ENCODE assay signal across 10 cellular contexts in genomic region chr6:16849280-16850210, GRCh38.
DNase-seq lines count a peak whose midpoint lies in the region; ATAC-seq and TF ChIP-seq lines count a peak whose summit lies in the region.
"Had no signal": no experiment of that assay in that cellular context is flagged by ENCODE, and none has a peak within 500 bp of the region (broad histone marks: within the 10 kb centered on the region; RNA-seq: fewer than 3 reads in every experiment).

No MANE protein-coding gene starts in this region.

- H3K79me1 ChIP-seq in IMR-90 (ENCODE audit: low read depth in 1 of 2, low read length in 2 of 2) (no peaks in the 10 kb centered on the region), mesendoderm (ENCODE audit: low read length) (no peaks in the 10 kb centered on the region)

- H2BK120ac ChIP-seq in IMR-90 (ENCODE audit: low read depth, low read length), result peak overlapping the region; percentile 59
- H2BK120ac ChIP-seq in mesendoderm (ENCODE audit: low read depth, low read length), result no peak overlapping the region

- H4K5ac ChIP-seq in IMR-90 (ENCODE audit: low read depth, low read length), result peak overlapping the region; percentile 16
- no peak overlapping the region for H4K5ac ChIP-seq in mesendoderm (ENCODE audit: low read length)

- in situ Hi-C loops in IMR-90 (cut with MboI; ENCODE audit: low sequenced_read_pairs), result no loop called here

- H3K14ac ChIP-seq in IMR-90 (replicated peaks; ENCODE audit: low read depth, low read length), result peak overlapping the region; percentile 42

- 0 out of 2 replicates have a peak overlapping the region, but pooled peaks have one; percentile 33 for H3K56ac ChIP-seq in IMR-90 (ENCODE audit: extremely low read depth, insufficient read depth, low read length)
- H3K56ac ChIP-seq in mesendoderm (ENCODE audit: low read length), result peak overlapping the region; percentile 20

- DNase-seq in Ammon's horn (ENCODE audit: low spot score), result peak; percentile 18
- peak; percentile 79 for DNase-seq in IMR-90
- DNase-seq in adipocyte (ENCODE audit: low read depth), result peak; percentile 89
- peak; percentile 52 for DNase-seq in mesendoderm
- DNase-seq in superior temporal gyrus (ENCODE audit: extremely low spot score), result no peak
- no peak for DNase-seq in Peyer's patch
- DNase-seq: activated CD4-positive, alpha-beta T cell treated with anti-CD3 and anti-CD28 coated beads, Interleukin-2, amount 50 U/mL, for 1 hour; heart right ventricle had no signal

- intact Hi-C loops in IMR-90 (cut with micrococcal nuclease), result loop anchor here (10.0 kb wide), 1 partner anchor 115 kb away; no protein-coding TSS in a partner anchor

- peak overlapping the region; percentile 56; the same call in 1 of the 2 replicates for H3K4me2 ChIP-seq in IMR-90 (ENCODE audit: low read depth, low read length)
- no peak overlapping the region for H3K4me2 ChIP-seq in mesendoderm (ENCODE audit: low read length)

- H3K9me3 ChIP-seq in IMR-90 (ENCODE audit: control insufficient read depth, insufficient read depth, low read length), result no peaks in the 10 kb centered on the region
- H3K9me3 ChIP-seq in adipocyte (ENCODE audit: control insufficient read depth, low read length), result no peaks in the 10 kb centered on the region
- H3K9me3 ChIP-seq in Peyer's patch, result no peaks in the 10 kb centered on the region
- H3K9me3 ChIP-seq: heart right ventricle had no signal

- H3K4me1 ChIP-seq in IMR-90 (ENCODE audit: control insufficient read depth, insufficient read depth, low read length) (peaks cover 4% of the 10 kb centered on the region), adipocyte (ENCODE audit: control insufficient read depth, insufficient read depth, low read length) (peaks cover 6% of the 10 kb centered on the region), mesendoderm (ENCODE audit: control insufficient read depth, low read depth, low read length) (no peaks in the 10 kb centered on the region), Peyer's patch (no peaks in the 10 kb centered on the region)

- no TSS peak for BruUV-seq in IMR-90 (replicated peaks; lab: Mats Ljungman, UMichigan)

- H3K4me3 ChIP-seq in IMR-90 (ENCODE audit: insufficient read depth, low read depth, low read length), result no peak overlapping the region
- no peak overlapping the region for H3K4me3 ChIP-seq in adipocyte (ENCODE audit: low read length)
- no peak overlapping the region for H3K4me3 ChIP-seq in mesendoderm (ENCODE audit: low read length)
- no peak overlapping the region for H3K4me3 ChIP-seq in Peyer's patch
- H3K4me3 ChIP-seq: heart right ventricle had no signal

- POLR2A ChIA-PET in IMR-90 (lab: Charles Lee; ENCODE audit: unreplicated experiment), result interaction anchor here (0.6 kb wide), 1 partner anchor 14 kb away, joined by 11 read pairs; no protein-coding TSS in a partner anchor

- H3K4ac ChIP-seq in IMR-90 (ENCODE audit: low read depth, low read length) (peak overlapping the region; percentile 46), mesendoderm (ENCODE audit: low read depth, low read length) (no peak overlapping the region)

- H2AFZ ChIP-seq in IMR-90 (replicated peaks; ENCODE audit: low read length, poor library complexity), result peak overlapping the region; percentile 41

- peak; percentile 94 for ATAC-seq in IMR-90 (ENCODE audit: low read depth)
- no peak for ATAC-seq in GM21447 (IDR thresholded peaks at IDR 0.05; ENCODE audit: unreplicated experiment)
- ATAC-seq in GM21515 (IDR thresholded peaks at IDR 0.05; ENCODE audit: unreplicated experiment), result no peak

- peaks cover 6% of the 10 kb centered on the region; the same call in 1 of the 2 replicates for H3K9me1 ChIP-seq in IMR-90 (ENCODE audit: insufficient read depth, low read length)

- dilution Hi-C loops in IMR-90 (cut with HindIII; ENCODE audit: low sequenced_read_pairs, unreplicated experiment), result no loop called here

- H4K8ac ChIP-seq in IMR-90 (ENCODE audit: low read depth in 2 of 2, low read length in 2 of 2), result peak overlapping the region; percentile 21 to 53; a peak in 3 of 4 replicates
- no peak overlapping the region for H4K8ac ChIP-seq in mesendoderm (ENCODE audit: low read depth, low read length)

- no peak for TF ChIP-seq CTCF in IMR-90 (conservative IDR thresholded peaks at IDR 0.05; ENCODE audit: low read depth, low read length)
- no peak for TF ChIP-seq CTCF in Peyer's patch (IDR thresholded peaks at IDR 0.05)

- H2BK5ac ChIP-seq in IMR-90 (ENCODE audit: low read depth, low read length, poor library complexity, severe bottlenecking), result peak overlapping the region; percentile 44
- H2BK5ac ChIP-seq in mesendoderm (ENCODE audit: low read length), result no peak overlapping the region

- H2BK20ac ChIP-seq in IMR-90 (ENCODE audit: low read depth, low read length), result peak overlapping the region; percentile 65; the same call in 1 of the 2 replicates

- no peaks in the 10 kb centered on the region for H4K20me1 ChIP-seq in IMR-90 (ENCODE audit: insufficient read depth, low read length)

- peak overlapping the region; percentile 14; the same call in 1 of the 2 replicates for H3K23ac ChIP-seq in IMR-90 (ENCODE audit: low read depth, low read length)
- H3K23ac ChIP-seq in mesendoderm (ENCODE audit: low read length), result no peak overlapping the region

- no peak for TF ChIP-seq RAD21 in IMR-90 (IDR thresholded peaks at IDR 0.05; ENCODE audit: low read length)

- H3K18ac ChIP-seq in IMR-90 (ENCODE audit: low read depth, low read length) (peak overlapping the region; percentile 29), mesendoderm (ENCODE audit: low read length) (no peak overlapping the region)

- no peak overlapping the region for H2AK9ac ChIP-seq in IMR-90 (replicated peaks; ENCODE audit: low read depth, low read length, poor library complexity)

- CTCF ChIA-PET in IMR-90 (lab: Yijun Ruan, JAX), result no interaction called here

- H2AK5ac ChIP-seq in IMR-90 (ENCODE audit: low read depth, low read length) (peak overlapping the region; percentile 41), mesendoderm (ENCODE audit: low read length) (no peak overlapping the region)

- WGBS in IMR-90 (ENCODE audit: extremely low coverage in 2 of 2, insufficient read length in 1 of 2), 2 experiments, result 84% methylated on average over 6 of the region's 15 CpGs; no CpG with 5 or more reads in 1 of the 2 experiments
- no CpG with 5 or more reads among the region's 15 CpGs for WGBS in mesendoderm (ENCODE audit: extremely low coverage, insufficient coverage, low lambda C conversion rate)

- no peaks in the 10 kb centered on the region for H3K79me2 ChIP-seq in mesendoderm (ENCODE audit: control insufficient read depth, insufficient read depth, low read length)

- H4K91ac ChIP-seq in IMR-90 (ENCODE audit: insufficient read depth, low read depth, low read length), result peak overlapping the region; percentile 55

- H3K27me3 ChIP-seq in IMR-90 (ENCODE audit: control insufficient read depth, insufficient read depth, low read length) (no peaks in the 10 kb centered on the region), adipocyte (replicated peaks; ENCODE audit: control insufficient read depth, insufficient read depth, low read length) (no peaks in the 10 kb centered on the region), mesendoderm (ENCODE audit: insufficient read depth, low read length, poor library complexity) (no peaks in the 10 kb centered on the region), Peyer's patch (no peaks in the 10 kb centered on the region)

- peak overlapping the region; percentile 3; the same call in 1 of the 2 replicates for H3K9ac ChIP-seq in IMR-90 (ENCODE audit: low read depth, low read length)
- H3K9ac ChIP-seq in adipocyte (ENCODE audit: low read length), result no peak overlapping the region
- H3K9ac ChIP-seq in mesendoderm (ENCODE audit: low read length), result no peak overlapping the region

- H3K27ac ChIP-seq in IMR-90 (ENCODE audit: insufficient read depth, low read length), result peak overlapping the region; percentile 38
- no peak overlapping the region for H3K27ac ChIP-seq in mesendoderm (ENCODE audit: low read depth, low read length)
- no peak overlapping the region for H3K27ac ChIP-seq in Peyer's patch
- H3K27ac ChIP-seq: heart right ventricle had no signal

- no peak for TF ChIP-seq POLR2A in IMR-90 (IDR thresholded peaks at IDR 0.05; ENCODE audit: low read depth, low read length)
- TF ChIP-seq POLR2A in Peyer's patch (IDR thresholded peaks at IDR 0.05), result no peak

- peak overlapping the region; percentile 59; the same call in 1 of the 3 replicates for H2BK15ac ChIP-seq in IMR-90 (ENCODE audit: low read depth, low read length)
- H2BK15ac ChIP-seq in mesendoderm (replicated peaks; ENCODE audit: low read depth), result no peak overlapping the region

- H3K36me3 ChIP-seq in IMR-90 (ENCODE audit: control insufficient read depth, insufficient read depth, low read length) (no peaks in the 10 kb centered on the region), adipocyte (ENCODE audit: control insufficient read depth, insufficient read depth, low read length, severe bottlenecking) (no peaks in the 10 kb centered on the region), mesendoderm (ENCODE audit: control insufficient read depth, insufficient read depth, low read length) (no peaks in the 10 kb centered on the region), Peyer's patch (no peaks in the 10 kb centered on the region)
- H3K36me3 ChIP-seq: heart right ventricle had no signal

TF ChIP-seq in IMR-90, 13 proteins besides CTCF, POLR2A, EP300 and RAD21 (continues in another document):
- no peak for TF ChIP-seq NFE2L2 (IDR thresholded peaks at IDR 0.05; ENCODE audit: low read depth, low read length)
- no peak for TF ChIP-seq BHLHE40 (IDR thresholded peaks at IDR 0.05; ENCODE audit: low read depth, low read length)
- TF ChIP-seq MAZ (IDR thresholded peaks at IDR 0.05; ENCODE audit: borderline replicate concordance, low read depth, low read length), result no peak
- TF ChIP-seq SMC3 (IDR thresholded peaks at IDR 0.05; ENCODE audit: low read depth, low read length), result no peak
- TF ChIP-seq CHD1 (IDR thresholded peaks at IDR 0.05; ENCODE audit: low read depth, low read length), result no peak
- no peak; the same call in 1 of the 2 replicates for TF ChIP-seq FOS (IDR thresholded peaks at IDR 0.05; ENCODE audit: low read depth, low read length)
- no peak for TF ChIP-seq MXI1 (IDR thresholded peaks at IDR 0.05; ENCODE audit: borderline replicate concordance, low read depth, low read length)
- TF ChIP-seq MAFK (IDR thresholded peaks at IDR 0.05; ENCODE audit: low read depth, low read length), result no peak
- no peak for TF ChIP-seq CEBPB (IDR thresholded peaks at IDR 0.05; ENCODE audit: low read depth, low read length)
- no peak for TF ChIP-seq USF2 (IDR thresholded peaks at IDR 0.05; ENCODE audit: low read depth, low read length)

Comparison
In these comparisons a context has a peak if more than half of its experiments do, and no peak if none do; other contexts are left out.
1. DNase-seq: peak in Ammon's horn (single experiment), IMR-90 (single experiment), adipocyte (single experiment) and mesendoderm (single experiment); none in superior temporal gyrus (single experiment) and Peyer's patch (0 of 3).